ENCODE assay signal across 8 cellular contexts in the genomic region with DNA sequence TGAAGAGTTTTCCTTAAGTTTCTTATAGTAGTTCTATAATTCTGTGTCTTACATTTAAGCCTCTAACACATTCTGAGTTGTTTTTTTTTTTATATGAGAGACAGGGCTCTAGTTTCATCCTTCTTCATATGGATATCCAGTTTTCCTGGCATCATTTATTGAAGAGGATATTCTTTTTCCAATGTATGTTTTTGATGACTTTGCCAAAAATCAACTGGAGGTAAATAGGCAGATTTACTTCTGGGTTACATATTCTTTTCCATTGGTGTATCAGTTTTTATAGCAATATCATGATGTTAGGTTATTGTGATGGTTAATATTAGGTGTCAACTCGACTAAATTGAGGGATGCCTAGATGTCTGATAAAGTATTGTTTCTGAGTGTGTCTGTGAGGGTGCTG.
"Had no signal": no experiment of that assay in that cellular context is flagged by ENCODE, and none has a peak within 500 bp of the region (broad histone marks: within the 10 kb centered on the region; RNA-seq: fewer than 3 reads in every experiment).

No MANE protein-coding gene starts in this region.

- DNase-seq: GDM1, GF-D8 had no signal

- ATAC-seq: GM12878 had no signal

- FAIRE-seq: G401.6, GM12891, GM12892, GM18507, GM19239 had no signal

- H3K4me3 ChIP-seq: GM12878 had no signal
